In genomic region chrX:71650333-71650969, GRCh38 we compare ENCODE assay signal across 8 cellular contexts. TPM values are rescaled to one million over a fixed set of nuclear protein-coding genes. Genes with fewer than 3 reads are reported as not detected.
DNase-seq lines count a peak whose midpoint lies in the region; ATAC-seq and TF ChIP-seq lines count a peak whose summit lies in the region.

No MANE protein-coding gene starts in this region.

- DNase-seq in GM13976 (ENCODE audit: low spot score): no peak
- DNase-seq in M059J (ENCODE audit: low read depth): peak; percentile 35
- peak; percentile 39 for DNase-seq in dermis blood vessel endothelial cell
- no peak for DNase-seq in midbrain (lab: John Stamatoyannopoulos, UW)
- no peak for DNase-seq in NCI-H146 treated with DMSO at 0.1 percent for 48 hours (lab: John Stamatoyannopoulos, UW; ENCODE audit: unreplicated experiment)
- no peak for DNase-seq in NCI-H526 treated with DMSO at 0.1 percent for 48 hours (lab: John Stamatoyannopoulos, UW)
- DNase-seq in CD1c-positive myeloid dendritic cell (ENCODE audit: extremely low spot score): no peak

- in situ Hi-C loops in GM13976 (cut with MboI; ENCODE audit: low sequenced_read_pairs, unreplicated experiment): loop anchor here (25.0 kb wide), 1 partner anchor 212 kb away; no protein-coding TSS in a partner anchor

- TF ChIP-seq CTCF in GM13976 (IDR thresholded peaks at IDR 0.05; ENCODE audit: borderline replicate concordance, control extremely low read depth, extremely low read depth, insufficient read depth, missing control alignments): peak; percentile 37

- ATAC-seq in GM21367 (IDR thresholded peaks at IDR 0.05; ENCODE audit: unreplicated experiment): peak; percentile 65

RNA-seq across cellular contexts. Expression of gene CXCR3, which starts 32.1 kb away (rescaled TPM):
- total RNA-seq in M059J (2014; rRNA removed; shearing (Covaris generic)): 0.30 TPM in 1 of 2 replicates, not detected in the other
- total RNA-seq in dermis blood vessel endothelial cell: not detected in 2 replicates

Comparison
In these comparisons a context has a peak if more than half of its experiments do, and no peak if none do; other contexts are left out.
1. DNase-seq: peak in M059J (single experiment) and dermis blood vessel endothelial cell (single experiment); none in GM13976 (single experiment), midbrain (single experiment), NCI-H146 treated with DMSO at 0.1 percent for 48 hours (single experiment), NCI-H526 treated with DMSO at 0.1 percent for 48 hours (single experiment) and CD1c-positive myeloid dendritic cell (single experiment).